Comparison of ENCODE assay signal across 18 cellular contexts in genomic region chr17:64232466-64233262, GRCh38. TPM values are rescaled to one million over a fixed set of nuclear protein-coding genes. Genes with fewer than 3 reads are reported as not detected.
DNase-seq lines count a peak whose midpoint lies in the region; ATAC-seq and TF ChIP-seq lines count a peak whose summit lies in the region.
"Had no signal": no experiment of that assay in that cellular context is flagged by ENCODE, and none has a peak within 500 bp of the region (broad histone marks: within the 10 kb centered on the region; RNA-seq: fewer than 3 reads in every experiment).

No MANE protein-coding gene starts in this region.

- 88 to 95% (median 89%) methylated on average over 2 of the region's 2 CpGs for WGBS in psoas muscle, 3 donors

- intact Hi-C loops in psoas muscle (cut with DNase I), result no loop called here

- CTCF ChIA-PET in WTC11 (lab: Charles Lee), result interaction anchor here (0.9 to 1.3 kb wide), 2 partner anchors 49 to 70 kb away, joined by 3 to 4 read pairs; no protein-coding TSS in a partner anchor

- no peaks in the 10 kb centered on the region for H3K36me3 Mint-ChIP-seq in WTC11
- peaks cover 21% of the 10 kb centered on the region for H3K36me3 Mint-ChIP-seq in activated T-cell treated with anti-CD3 and anti-CD28 coated beads, Interleukin-2, amount 50 U/mL, for 24 hours (ENCODE audit: low read depth)
- H3K36me3 Mint-ChIP-seq: IgD-negative memory B cell had no signal

- H3K36me3 ChIP-seq in psoas muscle (ENCODE audit: insufficient read depth in 1 of 2, low read depth in 1 of 2), result no peaks in the 10 kb centered on the region
- H3K36me3 ChIP-seq: BE2C had no signal

- H3K27ac ChIP-seq in psoas muscle, result peak overlapping the region; percentile 72

- H3K4me1 ChIP-seq in psoas muscle, result peaks cover 58% of the 10 kb centered on the region

- H3K27me3 ChIP-seq in psoas muscle (ENCODE audit: insufficient read depth in 3 of 3, low read length in 2 of 3), result no peaks in the 10 kb centered on the region
- H3K27me3 ChIP-seq: BE2C had no signal

- H3K27ac Mint-ChIP-seq in WTC11, result peak overlapping the region; percentile 88
- no peak overlapping the region for H3K27ac Mint-ChIP-seq in activated T-cell treated with anti-CD3 and anti-CD28 coated beads, Interleukin-2, amount 50 U/mL, for 24 hours
- H3K27ac Mint-ChIP-seq: HFFc6, IgD-negative memory B cell had no signal

- H3K27me3 Mint-ChIP-seq in WTC11 (ENCODE audit: low read depth), result no peaks in the 10 kb centered on the region
- H3K27me3 Mint-ChIP-seq in activated T-cell treated with anti-CD3 and anti-CD28 coated beads, Interleukin-2, amount 50 U/mL, for 24 hours, result no peaks in the 10 kb centered on the region
- H3K27me3 Mint-ChIP-seq: IgD-negative memory B cell had no signal

- no peaks in the 10 kb centered on the region for H3K9me3 Mint-ChIP-seq in WTC11
- H3K9me3 Mint-ChIP-seq in activated T-cell treated with anti-CD3 and anti-CD28 coated beads, Interleukin-2, amount 50 U/mL, for 24 hours, result no peaks in the 10 kb centered on the region
- H3K9me3 Mint-ChIP-seq: HFFc6, IgD-negative memory B cell had no signal

- H3K4me1 Mint-ChIP-seq in WTC11, result peaks cover 26% of the 10 kb centered on the region
- H3K4me1 Mint-ChIP-seq in activated T-cell treated with anti-CD3 and anti-CD28 coated beads, Interleukin-2, amount 50 U/mL, for 24 hours (ENCODE audit: low read depth), result peaks cover 14% of the 10 kb centered on the region

- H3K4me3 ChIP-seq in psoas muscle, result no peak overlapping the region

- TF ChIP-seq CTCF in WTC11 (IDR thresholded peaks at IDR 0.05), result no peak
- no peak for TF ChIP-seq CTCF in psoas muscle (IDR thresholded peaks at IDR 0.05)

- ATAC-seq in WTC11, result peak; percentile 48; the same call in 1 of the 2 replicates
- no peak for ATAC-seq in psoas muscle
- no peak for ATAC-seq in GM21381 (IDR thresholded peaks at IDR 0.05; ENCODE audit: unreplicated experiment)
- no peak for ATAC-seq in GM18858 (IDR thresholded peaks at IDR 0.05; ENCODE audit: unreplicated experiment)
- ATAC-seq: Right ventricle myocardium inferior had no signal

- H3K4me3 Mint-ChIP-seq in WTC11, result no peak overlapping the region
- H3K4me3 Mint-ChIP-seq in activated T-cell treated with anti-CD3 and anti-CD28 coated beads, Interleukin-2, amount 50 U/mL, for 24 hours, result no peak overlapping the region
- H3K4me3 Mint-ChIP-seq: HFFc6, IgD-negative memory B cell had no signal

- POLR2A ChIA-PET in WTC11 (lab: Charles Lee), result no interaction called here

- DNase-seq in NCI-H82 (lab: John Stamatoyannopoulos, UW), result peak; percentile 16
- no peak for DNase-seq in NCI-H82 treated with DMSO at 0.1 percent for 48 hours (lab: John Stamatoyannopoulos, UW; ENCODE audit: unreplicated experiment)
- DNase-seq in WTC11 (ENCODE audit: low spot score), result no peak
- peak; percentile 40 for DNase-seq in iPS-NIHi11 (ENCODE audit: low spot score)
- no peak for DNase-seq in psoas muscle
- DNase-seq in activated T-cell treated with anti-CD3 and anti-CD28 coated beads, Interleukin-2, amount 50 U/mL, for 24 hours, result no peak
- DNase-seq: 8988T, BE2C, DND-41, HFFc6, NCI-H1930, NCI-H510A, NCI-H774, SK-N-SH had no signal

- H3K9me3 ChIP-seq in psoas muscle, result no peaks in the 10 kb centered on the region
- H3K9me3 ChIP-seq: BE2C, SK-N-SH had no signal

TF ChIP-seq in WTC11, 78 proteins besides CTCF, POLR2A, EP300 and RAD21 (continues in another document):
- no peak for TF ChIP-seq JAZF1 (CRISPR knock-in tag; IDR thresholded peaks at IDR 0.05)
- no peak for TF ChIP-seq GRHL2 (CRISPR knock-in tag; IDR thresholded peaks at IDR 0.05; ENCODE audit: insufficient replicate concordance, severe bottlenecking)
- no peak for TF ChIP-seq NR3C1 (CRISPR knock-in tag; conservative IDR thresholded peaks at IDR 0.05; ENCODE audit: low read depth)
- no peak for TF ChIP-seq ELF4 (CRISPR knock-in tag; IDR thresholded peaks at IDR 0.05; ENCODE audit: low read depth)
- TF ChIP-seq PRDM15 (CRISPR knock-in tag; IDR thresholded peaks at IDR 0.05), result no peak
- no peak for TF ChIP-seq ZNF671 (CRISPR knock-in tag; IDR thresholded peaks at IDR 0.05)
- TF ChIP-seq FOXJ3 (CRISPR knock-in tag; IDR thresholded peaks at IDR 0.05; ENCODE audit: borderline replicate concordance), result no peak
- TF ChIP-seq STAT6 (CRISPR knock-in tag; conservative IDR thresholded peaks at IDR 0.05; ENCODE audit: low read depth), result no peak
- no peak for TF ChIP-seq ARID4B (CRISPR knock-in tag; IDR thresholded peaks at IDR 0.05; ENCODE audit: borderline replicate concordance)
- TF ChIP-seq ZNF396 (CRISPR knock-in tag; IDR thresholded peaks at IDR 0.05; ENCODE audit: borderline replicate concordance), result no peak
- TF ChIP-seq NR2C2 (CRISPR knock-in tag; IDR thresholded peaks at IDR 0.05), result no peak

RNA-seq across cellular contexts. Expression of gene TEX2, which starts 30.4 kb away (rescaled TPM):
- total RNA-seq in WTC11 (2021) (10.8 to 13.3 TPM (median 12.2 TPM) in 3 replicates), psoas muscle (10 to 100 TPM; 45.7 to 72.7 (median 55.7) TPM)
- 10 to 100 TPM; 29.4 to 57.1 (median 42.9) TPM for polyA plus RNA-seq in psoas muscle

Comparison
In these comparisons a context has a peak if more than half of its experiments do, and no peak if none do; other contexts are left out.
1. DNase-seq: peak in NCI-H82 (single experiment) and iPS-NIHi11 (single experiment); none in NCI-H82 treated with DMSO at 0.1 percent for 48 hours (single experiment), WTC11 (single experiment), psoas muscle (0 of 2) and activated T-cell treated with anti-CD3 and anti-CD28 coated beads, Interleukin-2, amount 50 U/mL, for 24 hours (single experiment).